Comparison of ENCODE assay signal across 8 cellular contexts in the genomic region with DNA sequence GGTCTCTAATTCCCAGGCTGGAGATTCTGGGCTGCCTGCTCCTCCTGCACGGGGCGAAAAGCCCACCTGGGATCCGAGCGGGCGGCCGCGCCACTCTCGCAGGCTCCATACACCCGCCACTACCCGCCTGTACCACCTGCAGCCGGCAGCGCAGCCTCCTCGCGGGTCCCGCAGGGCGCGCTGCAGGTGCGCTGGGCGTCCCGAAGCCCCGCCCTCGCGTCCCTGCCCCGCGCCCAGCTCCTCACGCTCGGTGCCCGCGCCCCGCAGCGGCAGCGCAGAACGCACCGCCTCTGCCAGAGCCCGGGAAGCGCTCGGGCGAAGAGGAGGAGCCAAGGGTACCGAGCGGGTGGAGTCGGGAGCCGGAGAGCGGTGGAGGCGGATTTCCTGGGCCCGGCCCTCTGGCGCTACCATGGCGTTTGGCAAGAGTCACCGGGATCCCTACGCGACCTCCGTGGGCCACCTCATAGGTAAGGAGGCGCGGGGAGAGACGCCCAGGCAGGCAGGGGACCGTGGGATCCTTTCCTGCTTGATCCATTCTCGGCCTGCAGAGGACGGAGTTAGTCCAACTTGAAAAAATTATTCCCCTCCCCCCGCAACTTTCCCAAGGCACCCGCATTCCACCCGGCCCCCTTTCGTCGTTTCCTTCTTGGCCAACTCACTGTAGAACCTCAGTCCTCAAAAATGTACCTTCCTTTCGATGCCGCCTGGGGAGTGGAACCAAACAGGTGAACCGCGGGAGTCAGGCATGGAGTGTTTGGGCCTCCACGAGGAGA. TPM values are rescaled to one million over a fixed set of nuclear protein-coding genes. Genes with fewer than 3 reads are reported as not detected.
DNase-seq lines count a peak whose midpoint lies in the region; ATAC-seq and TF ChIP-seq lines count a peak whose summit lies in the region.

A gene with protein sequence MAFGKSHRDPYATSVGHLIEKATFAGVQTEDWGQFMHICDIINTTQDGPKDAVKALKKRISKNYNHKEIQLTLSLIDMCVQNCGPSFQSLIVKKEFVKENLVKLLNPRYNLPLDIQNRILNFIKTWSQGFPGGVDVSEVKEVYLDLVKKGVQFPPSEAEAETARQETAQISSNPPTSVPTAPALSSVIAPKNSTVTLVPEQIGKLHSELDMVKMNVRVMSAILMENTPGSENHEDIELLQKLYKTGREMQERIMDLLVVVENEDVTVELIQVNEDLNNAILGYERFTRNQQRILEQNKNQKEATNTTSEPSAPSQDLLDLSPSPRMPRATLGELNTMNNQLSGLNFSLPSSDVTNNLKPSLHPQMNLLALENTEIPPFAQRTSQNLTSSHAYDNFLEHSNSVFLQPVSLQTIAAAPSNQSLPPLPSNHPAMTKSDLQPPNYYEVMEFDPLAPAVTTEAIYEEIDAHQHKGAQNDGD (plus strand): TSS at position 396 of the 773 bp plus-strand sequence. CDS start 14 bp downstream, at position 410.

- BruUV-seq in MCF 10A (replicated peaks; lab: Mats Ljungman, UMichigan) = no TSS peak

- POLR2A ChIA-PET in MCF 10A (lab: Yijun Ruan, JAX) = interaction anchor here (0.6 to 1.2 kb wide), 6 partner anchors 19 to 1356 kb away, joined by 3 to 4 read pairs (median 3); no protein-coding TSS in a partner anchor

- H3K27me3 Mint-ChIP-seq in IgD-negative memory B cell (peaks cover 30% of the 10 kb centered on the region), MCF 10A (ENCODE audit: insufficient read depth, unreplicated experiment) (no peaks in the 10 kb centered on the region)

- peaks cover 4 to 7% (median 6%) of the 10 kb centered on the region in 3 donors for H3K4me1 Mint-ChIP-seq in IgD-negative memory B cell
- peaks cover 10% of the 10 kb centered on the region for H3K4me1 Mint-ChIP-seq in MCF 10A (ENCODE audit: insufficient read depth, unreplicated experiment)

- DNase-seq in Daoy (ENCODE audit: low read depth) = peak; percentile 78
- peak; percentile 92 for DNase-seq in RPMI8226
- peak; percentile 87 for DNase-seq in MCF 10A (ENCODE audit: unreplicated experiment)
- no peak for DNase-seq in NK-92 treated with Interleukin-12 subunit alpha and Interleukin-12 subunit beta, amount 100 ng/mL, for 24 hours (lab: John Stamatoyannopoulos, UW)

- H3K27me3 ChIP-seq in skeletal muscle tissue (ENCODE audit: control insufficient read depth in 3 of 3, insufficient read depth in 3 of 3, low read length in 3 of 3) = peaks cover 0 to 6% (median 0%) of the 10 kb centered on the region in 3 donors

- CTCF ChIA-PET in MCF 10A (lab: Yijun Ruan, JAX) = interaction anchor here (0.6 to 1.5 kb wide), 4 partner anchors 9 to 818 kb away, joined by 3 to 5 read pairs (median 4); no protein-coding TSS in a partner anchor

- intact Hi-C loops in MCF 10A (cut with micrococcal nuclease) = no loop called here

- H3K9me3 ChIP-seq in iPS-18c (ENCODE audit: control insufficient read depth, insufficient read depth, low read length) = no peaks in the 10 kb centered on the region
- H3K9me3 ChIP-seq in skeletal muscle tissue (ENCODE audit: control insufficient read depth in 3 of 3, low read length in 3 of 3) = no peaks in the 10 kb centered on the region

- H3K4me3 ChIP-seq in iPS-18c (ENCODE audit: insufficient read depth, low read depth, low read length) (peak within 1 kb of the TSS; percentile 74), skeletal muscle tissue (ENCODE audit: low read length in 3 of 3) (peak within 1 kb of the TSS; percentile 61 to 68 (median 67))

- no peak within 1 kb of the TSS for H3K27ac ChIP-seq in skeletal muscle tissue (ENCODE audit: low read depth, low read length)

- TF ChIP-seq CTCF in MCF 10A (IDR thresholded peaks at IDR 0.05; ENCODE audit: unreplicated experiment) = peak; percentile 6

- peak within 1 kb of the TSS; percentile 34 to 69 (median 51) for H3K9ac ChIP-seq in skeletal muscle tissue (ENCODE audit: low read depth in 1 of 3, low read length in 3 of 3)

- H3K36me3 Mint-ChIP-seq in IgD-negative memory B cell (peaks cover 2% of the 10 kb centered on the region), MCF 10A (ENCODE audit: insufficient read depth, unreplicated experiment) (peaks cover 31% of the 10 kb centered on the region)

- peaks cover 8 to 13% (median 8%) of the 10 kb centered on the region in 3 donors for H3K4me1 ChIP-seq in skeletal muscle tissue (ENCODE audit: control insufficient read depth in 3 of 3, insufficient read depth in 3 of 3, low read length in 3 of 3)

- H3K27ac Mint-ChIP-seq in IgD-negative memory B cell (no peak within 1 kb of the TSS), MCF 10A (ENCODE audit: low read depth, unreplicated experiment) (no peak within 1 kb of the TSS)

- H3K36me3 ChIP-seq in skeletal muscle tissue (ENCODE audit: control insufficient read depth in 3 of 3, insufficient read depth in 3 of 3, low read length in 3 of 3) = no peaks in the 10 kb centered on the region

- H3K4me3 Mint-ChIP-seq in IgD-negative memory B cell (peak within 1 kb of the TSS in 3 of 4 donors; percentile 47 to 60 (median 54)), MCF 10A (ENCODE audit: unreplicated experiment) (no peak within 1 kb of the TSS)

- no peaks in the 10 kb centered on the region for H3K9me3 Mint-ChIP-seq in IgD-negative memory B cell
- no peaks in the 10 kb centered on the region for H3K9me3 Mint-ChIP-seq in MCF 10A (ENCODE audit: unreplicated experiment)

- ATAC-seq in GM21717 (IDR thresholded peaks at IDR 0.05; ENCODE audit: unreplicated experiment) = peak; percentile 73

RNA-seq across cellular contexts. Expression of the gene that starts here (rescaled TPM):
- total RNA-seq in Daoy (2014; rRNA removed; shearing (Covaris generic)) = 32.7 and 40.3 TPM in 2 replicates
- not detected for polyA plus RNA-seq in IgD-negative memory B cell
- total RNA-seq in MCF 10A (2022) (123 and 157 TPM in 2 replicates), skeletal muscle tissue (3.1 TPM)
